In the genomic region with DNA sequence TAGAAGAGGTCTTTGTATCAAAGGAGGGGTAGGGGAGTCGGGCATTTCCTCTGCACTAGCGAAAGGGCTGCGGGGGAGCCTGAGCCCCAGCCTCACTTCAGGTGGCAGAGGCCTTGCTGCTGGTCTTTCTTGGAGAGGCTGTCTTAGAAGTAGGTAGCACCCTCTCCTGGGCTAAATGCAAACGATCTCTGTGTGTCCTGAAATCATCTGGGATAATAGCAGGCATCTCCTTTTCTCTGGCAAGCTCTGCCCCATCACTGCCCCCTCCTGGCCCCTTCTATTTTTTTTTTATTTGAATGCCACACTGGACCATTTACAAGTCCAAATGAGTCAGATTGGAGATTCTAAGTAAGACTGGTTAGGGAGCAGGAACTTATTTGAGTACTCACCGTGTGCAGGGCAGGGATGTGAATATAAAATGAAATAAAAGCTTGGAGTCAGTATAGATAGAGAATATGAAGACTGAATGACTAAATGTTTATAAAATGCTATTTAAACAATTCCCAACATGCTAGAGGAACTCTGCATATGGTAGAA, we compare ENCODE assay signal across 1 cellular context.
TF ChIP-seq lines count a peak whose summit lies in the region.

No MANE protein-coding gene starts in this region.

TF ChIP-seq in HepG2, 621 proteins besides CTCF, POLR2A, EP300 and RAD21 (continued from another document and continues in another):
- TF ChIP-seq PAXIP1 (CRISPR knock-in tag; conservative IDR thresholded peaks at IDR 0.05) (0 out of 2 replicates have a peak, but pooled peaks have one; percentile 24), XRCC5 (optimal IDR thresholded peaks at IDR 0.05; ENCODE audit: low read length) (peak; percentile 81), MXD4 (CRISPR knock-in tag; IDR thresholded peaks at IDR 0.05) (0 out of 2 replicates have a peak, but pooled peaks have one; percentile 29), THAP11 (CRISPR knock-in tag; IDR thresholded peaks at IDR 0.05) (0 out of 2 replicates have a peak, but pooled peaks have one; percentile 18), ZNF850 (CRISPR knock-in tag; conservative IDR thresholded peaks at IDR 0.05) (no peak), ERF (CRISPR knock-in tag; IDR thresholded peaks at IDR 0.05) (peak; percentile 57; the same call in 1 of the 2 replicates), ATF2 (CRISPR knock-in tag; IDR thresholded peaks at IDR 0.05) (0 out of 2 replicates have a peak, but pooled peaks have one; percentile 20), ZNF687 (CRISPR knock-in tag; IDR thresholded peaks at IDR 0.05) (peak; percentile 31; the same call in 1 of the 2 replicates), JUND (CRISPR knock-in tag; IDR thresholded peaks at IDR 0.05) (no peak), ZNF44 (CRISPR knock-in tag; IDR thresholded peaks at IDR 0.05) (0 out of 2 replicates have a peak, but pooled peaks have one; percentile 69), FOSL2 (CRISPR knock-in tag; IDR thresholded peaks at IDR 0.05) (peak; percentile 37), ZGPAT (CRISPR knock-in tag; IDR thresholded peaks at IDR 0.05) (peak; percentile 54; the same call in 1 of the 2 replicates), GATAD2A (CRISPR knock-in tag; IDR thresholded peaks at IDR 0.05) (peak; percentile 43; the same call in 1 of the 2 replicates), TBL1XR1 (IDR thresholded peaks at IDR 0.05; ENCODE audit: borderline replicate concordance, low read length, partially characterized antibody) (no peak), TEAD3 (CRISPR knock-in tag; optimal IDR thresholded peaks at IDR 0.05; ENCODE audit: borderline replicate concordance) (peak; percentile 79), ZNF512B (CRISPR knock-in tag; IDR thresholded peaks at IDR 0.05; ENCODE audit: borderline replicate concordance) (no peak), KAT8 (CRISPR knock-in tag; IDR thresholded peaks at IDR 0.05) (peak; percentile 44; the same call in 1 of the 2 replicates), NR2F6 (IDR thresholded peaks at IDR 0.05) (no peak), NR2F6 (CRISPR knock-in tag; IDR thresholded peaks at IDR 0.05) (0 out of 2 replicates have a peak, but pooled peaks have one; percentile 12), ZNF362 (CRISPR knock-in tag; IDR thresholded peaks at IDR 0.05; ENCODE audit: borderline replicate concordance) (peak; percentile 28; the same call in 1 of the 2 replicates), ZKSCAN8 (CRISPR knock-in tag; IDR thresholded peaks at IDR 0.05; ENCODE audit: borderline replicate concordance) (peak; percentile 72; the same call in 1 of the 2 replicates), KDM2A (CRISPR knock-in tag; IDR thresholded peaks at IDR 0.05; ENCODE audit: borderline replicate concordance, low read depth) (0 out of 2 replicates have a peak, but pooled peaks have one; percentile 31), ZBTB43 (CRISPR knock-in tag; conservative IDR thresholded peaks at IDR 0.05) (no peak), RNF2 (conservative IDR thresholded peaks at IDR 0.05; ENCODE audit: low read depth) (no peak)
- TF ChIP-seq, protein P1, sequence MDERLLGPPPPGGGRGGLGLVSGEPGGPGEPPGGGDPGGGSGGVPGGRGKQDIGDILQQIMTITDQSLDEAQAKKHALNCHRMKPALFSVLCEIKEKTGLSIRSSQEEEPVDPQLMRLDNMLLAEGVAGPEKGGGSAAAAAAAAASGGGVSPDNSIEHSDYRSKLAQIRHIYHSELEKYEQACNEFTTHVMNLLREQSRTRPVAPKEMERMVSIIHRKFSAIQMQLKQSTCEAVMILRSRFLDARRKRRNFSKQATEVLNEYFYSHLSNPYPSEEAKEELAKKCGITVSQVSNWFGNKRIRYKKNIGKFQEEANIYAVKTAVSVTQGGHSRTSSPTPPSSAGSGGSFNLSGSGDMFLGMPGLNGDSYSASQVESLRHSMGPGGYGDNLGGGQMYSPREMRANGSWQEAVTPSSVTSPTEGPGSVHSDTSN (CRISPR knock-in tag; IDR thresholded peaks at IDR 0.05), result no peak
- TF ChIP-seq, protein P2, sequence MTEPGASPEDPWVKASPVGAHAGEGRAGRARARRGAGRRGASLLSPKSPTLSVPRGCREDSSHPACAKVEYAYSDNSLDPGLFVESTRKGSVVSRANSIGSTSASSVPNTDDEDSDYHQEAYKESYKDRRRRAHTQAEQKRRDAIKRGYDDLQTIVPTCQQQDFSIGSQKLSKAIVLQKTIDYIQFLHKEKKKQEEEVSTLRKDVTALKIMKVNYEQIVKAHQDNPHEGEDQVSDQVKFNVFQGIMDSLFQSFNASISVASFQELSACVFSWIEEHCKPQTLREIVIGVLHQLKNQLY (CRISPR knock-in tag; IDR thresholded peaks at IDR 0.05), result 0 out of 2 replicates have a peak, but pooled peaks have one; percentile 23
- TF ChIP-seq, protein P3, sequence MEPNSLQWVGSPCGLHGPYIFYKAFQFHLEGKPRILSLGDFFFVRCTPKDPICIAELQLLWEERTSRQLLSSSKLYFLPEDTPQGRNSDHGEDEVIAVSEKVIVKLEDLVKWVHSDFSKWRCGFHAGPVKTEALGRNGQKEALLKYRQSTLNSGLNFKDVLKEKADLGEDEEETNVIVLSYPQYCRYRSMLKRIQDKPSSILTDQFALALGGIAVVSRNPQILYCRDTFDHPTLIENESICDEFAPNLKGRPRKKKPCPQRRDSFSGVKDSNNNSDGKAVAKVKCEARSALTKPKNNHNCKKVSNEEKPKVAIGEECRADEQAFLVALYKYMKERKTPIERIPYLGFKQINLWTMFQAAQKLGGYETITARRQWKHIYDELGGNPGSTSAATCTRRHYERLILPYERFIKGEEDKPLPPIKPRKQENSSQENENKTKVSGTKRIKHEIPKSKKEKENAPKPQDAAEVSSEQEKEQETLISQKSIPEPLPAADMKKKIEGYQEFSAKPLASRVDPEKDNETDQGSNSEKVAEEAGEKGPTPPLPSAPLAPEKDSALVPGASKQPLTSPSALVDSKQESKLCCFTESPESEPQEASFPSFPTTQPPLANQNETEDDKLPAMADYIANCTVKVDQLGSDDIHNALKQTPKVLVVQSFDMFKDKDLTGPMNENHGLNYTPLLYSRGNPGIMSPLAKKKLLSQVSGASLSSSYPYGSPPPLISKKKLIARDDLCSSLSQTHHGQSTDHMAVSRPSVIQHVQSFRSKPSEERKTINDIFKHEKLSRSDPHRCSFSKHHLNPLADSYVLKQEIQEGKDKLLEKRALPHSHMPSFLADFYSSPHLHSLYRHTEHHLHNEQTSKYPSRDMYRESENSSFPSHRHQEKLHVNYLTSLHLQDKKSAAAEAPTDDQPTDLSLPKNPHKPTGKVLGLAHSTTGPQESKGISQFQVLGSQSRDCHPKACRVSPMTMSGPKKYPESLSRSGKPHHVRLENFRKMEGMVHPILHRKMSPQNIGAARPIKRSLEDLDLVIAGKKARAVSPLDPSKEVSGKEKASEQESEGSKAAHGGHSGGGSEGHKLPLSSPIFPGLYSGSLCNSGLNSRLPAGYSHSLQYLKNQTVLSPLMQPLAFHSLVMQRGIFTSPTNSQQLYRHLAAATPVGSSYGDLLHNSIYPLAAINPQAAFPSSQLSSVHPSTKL (CRISPR knock-in tag; IDR thresholded peaks at IDR 0.05), result peak; percentile 40; the same call in 1 of the 2 replicates
